Comparison of ENCODE assay signal across 27 cellular contexts in the genomic region with DNA sequence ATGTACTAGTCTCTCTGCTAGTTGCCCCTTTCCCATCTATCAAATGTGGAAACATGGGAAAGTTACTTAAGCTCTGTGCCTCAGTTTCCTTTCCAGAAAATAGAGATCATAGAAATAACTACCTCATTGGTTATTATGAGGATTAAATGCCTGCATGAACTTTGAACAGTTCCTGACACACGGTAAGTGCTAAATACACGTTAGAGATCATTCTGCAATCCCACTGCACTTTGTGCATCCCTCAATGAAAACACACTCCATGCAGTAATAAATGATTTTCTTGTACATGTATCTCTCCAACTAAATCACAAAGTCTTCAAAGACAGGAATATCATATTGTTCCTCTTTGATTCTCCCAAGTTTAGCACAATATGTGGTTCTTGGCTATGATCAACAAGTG.
"Had no signal": no experiment of that assay in that cellular context is flagged by ENCODE, and none has a peak within 500 bp of the region (broad histone marks: within the 10 kb centered on the region; RNA-seq: fewer than 3 reads in every experiment).

No MANE protein-coding gene starts in this region.

- H3K9me3 ChIP-seq: neutrophil, pancreas, psoas muscle, right lobe of liver, sigmoid colon, thoracic aorta, thyroid gland, tibial nerve, upper lobe of left lung, vagina had no signal

- H3K27ac ChIP-seq: neutrophil, pancreas, sigmoid colon, stomach, thoracic aorta, thyroid gland, tibial nerve, upper lobe of left lung, vagina had no signal

- H3K4me3 ChIP-seq: pancreas, psoas muscle, right lobe of liver, sigmoid colon, stomach, thoracic aorta, thyroid gland, tibial nerve, upper lobe of left lung, vagina had no signal

- H3K27ac Mint-ChIP-seq: natural killer cell; nephron progenitor cell; stimulated activated effector memory CD8-positive, alpha-beta T cell treated with anti-CD3 and anti-CD28 coated beads, Interleukin-12 subunit alpha, Interleukin-12 subunit beta, amount 100 ng/mL, for 72 hours; stimulated activated naive B cell treated with anti-CD40 and anti-IgM and Interleukin-4, amounts not matched to agents 10 μg/mL and 1 μg/mL and 100 μg/mL, for 72 hours; stimulated activated naive CD8-positive, alpha-beta T cell treated with anti-CD3 and anti-CD28 coated beads, Interleukin-15, Interleukin-2, amounts not matched to agents 100 ng/mL and 50 ng/mL, for 24 hours had no signal

- H3K4me1 ChIP-seq: upper lobe of left lung had no signal

- FAIRE-seq: pancreas, small intestine, urothelium cell line had no signal

- H3K36me3 ChIP-seq: neutrophil, pancreas, right lobe of liver, sigmoid colon, stomach, thoracic aorta, thyroid gland, tibial nerve, upper lobe of left lung, vagina had no signal

- H3K4me1 Mint-ChIP-seq: natural killer cell; stimulated activated effector memory CD8-positive, alpha-beta T cell treated with anti-CD3 and anti-CD28 coated beads, Interleukin-12 subunit alpha, Interleukin-12 subunit beta, amount 100 ng/mL, for 72 hours had no signal

- H3K36me3 Mint-ChIP-seq: natural killer cell; stimulated activated effector memory CD8-positive, alpha-beta T cell treated with anti-CD3 and anti-CD28 coated beads, Interleukin-12 subunit alpha, Interleukin-12 subunit beta, amount 100 ng/mL, for 72 hours had no signal

- H3K9me3 Mint-ChIP-seq: natural killer cell; stimulated activated effector memory CD8-positive, alpha-beta T cell treated with anti-CD3 and anti-CD28 coated beads, Interleukin-12 subunit alpha, Interleukin-12 subunit beta, amount 100 ng/mL, for 72 hours had no signal

- ATAC-seq: natural killer cell; pancreas; psoas muscle; right cardiac atrium; stimulated activated effector memory CD8-positive, alpha-beta T cell treated with anti-CD3 and anti-CD28 coated beads, Interleukin-12 subunit alpha, Interleukin-12 subunit beta, amount 100 ng/mL, for 72 hours; stimulated activated naive B cell treated with anti-CD40 and anti-IgM and Interleukin-4, amounts not matched to agents 10 μg/mL and 1 μg/mL and 100 μg/mL, for 72 hours had no signal

- H3K27me3 ChIP-seq: neutrophil, pancreas, right lobe of liver, sigmoid colon, stomach, thyroid gland, tibial nerve, upper lobe of left lung, vagina had no signal

- H3K4me3 Mint-ChIP-seq: natural killer cell; nephron progenitor cell; neural crest cell; stimulated activated effector memory CD8-positive, alpha-beta T cell treated with anti-CD3 and anti-CD28 coated beads, Interleukin-12 subunit alpha, Interleukin-12 subunit beta, amount 100 ng/mL, for 72 hours; stimulated activated naive B cell treated with anti-CD40 and anti-IgM and Interleukin-4, amounts not matched to agents 10 μg/mL and 1 μg/mL and 100 μg/mL, for 72 hours; stimulated activated naive CD8-positive, alpha-beta T cell treated with anti-CD3 and anti-CD28 coated beads, Interleukin-15, Interleukin-2, amounts not matched to agents 100 ng/mL and 50 ng/mL, for 24 hours had no signal

- DNase-seq: natural killer cell; nephron progenitor cell; nucleus accumbens; pancreas; psoas muscle; right cardiac atrium; sigmoid colon; stimulated activated CD4-positive, alpha-beta T cell treated with anti-CD3 and anti-CD28 coated beads, Interleukin-15, amount 100 ng/mL, for 24 hours; stimulated activated CD4-positive, alpha-beta T cell treated with anti-CD3 and anti-CD28 coated beads, Interleukin-2, amount 100 ng/mL, for 24 hours; stimulated activated CD4-positive, alpha-beta T cell treated with anti-CD3 and anti-CD28 coated beads, Interleukin-2, amount 100 ng/mL, for 48 hours; stimulated activated CD4-positive, alpha-beta T cell treated with anti-CD3 and anti-CD28 coated beads, Interleukin-4, amount 100 ng/mL, for 24 hours; stimulated activated naive B cell treated with anti-CD40 and anti-IgM and Interleukin-4, amounts not matched to agents 10 μg/mL and 1 μg/mL and 100 μg/mL, for 72 hours; stimulated activated naive CD4-positive, alpha-beta T cell treated with Interleukin-2 at 50 U/mL for 16 hours; stomach; thyroid gland; trophoblast cell; upper lobe of left lung had no signal
